In genomic region chr11:75239551-75240290, GRCh38 we compare ENCODE assay signal across 12 cellular contexts. TPM values are rescaled to one million over a fixed set of nuclear protein-coding genes. Genes with fewer than 3 reads are reported as not detected.
DNase-seq lines count a peak whose midpoint lies in the region; ATAC-seq lines count a peak whose summit lies in the region.
"Had no signal": no experiment of that assay in that cellular context is flagged by ENCODE, and none has a peak within 500 bp of the region (broad histone marks: within the 10 kb centered on the region; RNA-seq: fewer than 3 reads in every experiment).

No MANE protein-coding gene starts in this region.

- H3K9me3 ChIP-seq in iPS-20b (ENCODE audit: insufficient read depth, low read depth, low read length), result no peaks in the 10 kb centered on the region
- H3K9me3 ChIP-seq: SJCRH30 had no signal

- no peak overlapping the region for H3K27ac ChIP-seq in iPS-20b (ENCODE audit: low read length)
- H3K27ac ChIP-seq: KMS-11, SJCRH30 had no signal

- DNase-seq in activated effector memory CD4-positive, alpha-beta T cell treated with anti-CD3 and anti-CD28 coated beads, Interleukin-2, amount 50 U/mL, for 16 hours, result peak; percentile 30
- DNase-seq in activated effector memory CD4-positive, alpha-beta T cell treated with Interleukin-2 at 50 U/mL for 16 hours, result no peak
- no peak for DNase-seq in activated CD8-positive, alpha-beta T cell treated with anti-CD3 and anti-CD28 coated beads, Interleukin-2, amount 10 ng/mL, durations not matched to agents 7 days and 5 days
- DNase-seq in stimulated activated naive B cell treated with anti-CD40 and anti-IgM and Interleukin-4, amounts not matched to agents 10 μg/mL and 1 μg/mL and 100 μg/mL, for 72 hours, result no peak
- no peak for DNase-seq in NCI-H774 (lab: John Stamatoyannopoulos, UW)
- DNase-seq: NCI-H1694; SJCRH30; stimulated activated naive CD4-positive, alpha-beta T cell had no signal

- POLR2A ChIA-PET in activated CD8-positive, alpha-beta T cell treated with anti-CD3 and anti-CD28 coated beads, Interleukin-2, amount 10 ng/mL, durations not matched to agents 7 days and 5 days (lab: Charles Lee), result interaction anchor here (1.4 kb wide), 1 partner anchor 78 kb away, joined by 3 read pairs; no protein-coding TSS in a partner anchor

- peaks cover 74% of the 10 kb centered on the region for H3K27me3 ChIP-seq in iPS-20b (ENCODE audit: insufficient read depth, low read length)
- H3K27me3 ChIP-seq: SJCRH30 had no signal

- CTCF ChIA-PET in activated CD8-positive, alpha-beta T cell treated with anti-CD3 and anti-CD28 coated beads, Interleukin-2, amount 10 ng/mL, durations not matched to agents 7 days and 5 days (lab: Charles Lee), result interaction anchor here (0.7 to 17.8 kb wide), 8 partner anchors 9 to 596 kb away, joined by 3 to 538 read pairs (median 6); partner anchors contain the start of gene SLCO2B1

- ATAC-seq in activated CD8-positive, alpha-beta T cell treated with anti-CD3 and anti-CD28 coated beads, Interleukin-2, amount 10 ng/mL, durations not matched to agents 7 days and 5 days, result no peak
- ATAC-seq in stimulated activated naive B cell treated with anti-CD40 and anti-IgM and Interleukin-4, amounts not matched to agents 10 μg/mL and 1 μg/mL and 100 μg/mL, for 72 hours (replicated peaks), result no peak
- ATAC-seq in GM19023 (IDR thresholded peaks at IDR 0.05; ENCODE audit: unreplicated experiment) (no peak), GM18858 (IDR thresholded peaks at IDR 0.05; ENCODE audit: unreplicated experiment) (no peak)

- H3K4me1 ChIP-seq in iPS-20b (ENCODE audit: insufficient read depth, low read length), result peaks cover 13% of the 10 kb centered on the region; the same call in 1 of the 2 replicates
- H3K4me1 ChIP-seq: SJCRH30 had no signal

- no peak overlapping the region for H3K9ac ChIP-seq in iPS-20b (ENCODE audit: low read depth, low read length)
- H3K9ac ChIP-seq: KMS-11 had no signal

- H3K27me3 Mint-ChIP-seq in activated CD8-positive, alpha-beta T cell treated with anti-CD3 and anti-CD28 coated beads, Interleukin-2, amount 10 ng/mL, durations not matched to agents 7 days and 5 days (ENCODE audit: low read depth), result peaks cover 52% of the 10 kb centered on the region
- peaks cover 64 to 80% of the 10 kb centered on the region in 2 donors for H3K27me3 Mint-ChIP-seq in stimulated activated naive B cell treated with anti-CD40 and anti-IgM and Interleukin-4, amounts not matched to agents 10 μg/mL and 1 μg/mL and 100 μg/mL, for 72 hours

- H3K4me3 ChIP-seq in iPS-20b (ENCODE audit: low read length), result peak overlapping the region; percentile 52; the same call in 1 of the 2 replicates
- H3K4me3 ChIP-seq: SJCRH30 had no signal

- peaks cover 9% of the 10 kb centered on the region for H3K4me1 Mint-ChIP-seq in activated CD8-positive, alpha-beta T cell treated with anti-CD3 and anti-CD28 coated beads, Interleukin-2, amount 10 ng/mL, durations not matched to agents 7 days and 5 days (ENCODE audit: low read depth)
- H3K4me1 Mint-ChIP-seq in stimulated activated naive B cell treated with anti-CD40 and anti-IgM and Interleukin-4, amounts not matched to agents 10 μg/mL and 1 μg/mL and 100 μg/mL, for 72 hours, result peaks cover 9 to 17% of the 10 kb centered on the region in 2 donors

- H3K4me3 Mint-ChIP-seq in activated CD8-positive, alpha-beta T cell treated with anti-CD3 and anti-CD28 coated beads, Interleukin-2, amount 10 ng/mL, durations not matched to agents 7 days and 5 days, result peak overlapping the region; percentile 72
- H3K4me3 Mint-ChIP-seq in stimulated activated naive B cell treated with anti-CD40 and anti-IgM and Interleukin-4, amounts not matched to agents 10 μg/mL and 1 μg/mL and 100 μg/mL, for 72 hours, result peak overlapping the region; percentile 74 to 82

- H3K9me3 Mint-ChIP-seq in activated CD8-positive, alpha-beta T cell treated with anti-CD3 and anti-CD28 coated beads, Interleukin-2, amount 10 ng/mL, durations not matched to agents 7 days and 5 days (ENCODE audit: insufficient read depth), result no peaks in the 10 kb centered on the region
- H3K9me3 Mint-ChIP-seq in stimulated activated naive B cell treated with anti-CD40 and anti-IgM and Interleukin-4, amounts not matched to agents 10 μg/mL and 1 μg/mL and 100 μg/mL, for 72 hours, result no peaks in the 10 kb centered on the region

- H3K27ac Mint-ChIP-seq in activated CD8-positive, alpha-beta T cell treated with anti-CD3 and anti-CD28 coated beads, Interleukin-2, amount 10 ng/mL, durations not matched to agents 7 days and 5 days, result no peak overlapping the region
- no peak overlapping the region for H3K27ac Mint-ChIP-seq in stimulated activated naive B cell treated with anti-CD40 and anti-IgM and Interleukin-4, amounts not matched to agents 10 μg/mL and 1 μg/mL and 100 μg/mL, for 72 hours

- H3K36me3 ChIP-seq in iPS-20b (ENCODE audit: insufficient read depth, low read depth, low read length), result no peaks in the 10 kb centered on the region
- H3K36me3 ChIP-seq: SJCRH30 had no signal

- no peaks in the 10 kb centered on the region for H3K36me3 Mint-ChIP-seq in activated CD8-positive, alpha-beta T cell treated with anti-CD3 and anti-CD28 coated beads, Interleukin-2, amount 10 ng/mL, durations not matched to agents 7 days and 5 days (ENCODE audit: low read depth)
- H3K36me3 Mint-ChIP-seq in stimulated activated naive B cell treated with anti-CD40 and anti-IgM and Interleukin-4, amounts not matched to agents 10 μg/mL and 1 μg/mL and 100 μg/mL, for 72 hours, result no peaks in the 10 kb centered on the region

RNA-seq across cellular contexts. Expression of gene TPBGL, which starts 0.9 kb away (rescaled TPM):
- under 1 TPM in 1 of 2 experiments, not detected in 1; 0.13 TPM for total RNA-seq in activated CD8-positive, alpha-beta T cell treated with anti-CD3 and anti-CD28 coated beads, Interleukin-2, amount 10 ng/mL, durations not matched to agents 7 days and 5 days
- total RNA-seq: SJCRH30 had no signal
